Comparison of ENCODE assay signal across 13 cellular contexts in the genomic region with DNA sequence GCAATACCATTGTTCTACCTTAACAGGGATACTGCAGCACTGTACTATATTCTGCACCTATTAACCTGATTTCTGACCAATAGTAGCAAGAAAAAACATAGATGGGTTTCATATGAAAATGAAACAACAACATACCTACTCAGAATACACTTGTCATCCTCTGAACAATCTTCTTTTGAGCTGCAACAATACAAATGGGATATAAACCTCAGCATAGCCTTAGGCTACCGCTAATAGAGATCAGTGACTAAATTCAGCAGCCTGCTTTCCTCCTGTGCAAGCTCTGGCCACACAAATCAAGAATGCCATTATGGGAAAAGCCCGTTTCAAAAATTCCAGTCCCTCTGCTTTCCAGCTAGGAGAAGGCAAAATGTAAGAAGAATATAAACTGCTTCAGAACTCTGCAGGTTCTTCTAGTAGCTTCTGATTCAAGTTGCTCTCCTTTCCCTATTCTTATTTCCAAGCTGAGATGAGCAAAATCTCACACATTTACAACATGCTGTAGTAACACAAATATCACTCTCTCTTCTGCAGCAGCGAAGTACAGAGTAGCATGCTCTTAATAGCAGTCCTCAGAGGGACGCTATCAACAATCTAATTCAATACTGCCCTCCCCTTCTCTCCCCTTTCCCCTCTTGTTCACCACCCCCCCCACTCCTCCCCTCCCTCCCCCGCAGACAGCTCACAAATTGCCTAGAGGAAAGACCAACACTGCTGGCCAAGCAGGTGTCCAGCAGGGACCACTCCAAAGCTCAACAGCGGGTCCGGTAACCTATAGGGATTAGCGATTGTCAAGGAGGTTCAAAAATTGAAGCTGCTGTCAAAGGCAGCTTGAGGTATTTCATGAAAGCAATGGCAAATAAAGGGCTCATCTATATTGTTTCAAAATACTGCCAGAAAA.
DNase-seq lines count a peak whose midpoint lies in the region; ATAC-seq, FAIRE-seq and TF ChIP-seq lines count a peak whose summit lies in the region.
"Had no signal": no experiment of that assay in that cellular context is flagged by ENCODE, and none has a peak within 500 bp of the region (broad histone marks: within the 10 kb centered on the region; RNA-seq: fewer than 3 reads in every experiment).

No MANE protein-coding gene starts in this region.

- H4K20me1 ChIP-seq in keratinocyte (ENCODE audit: control insufficient read depth, extremely low read depth, insufficient read depth, low read length): no peaks in the 10 kb centered on the region

- TF ChIP-seq CTCF in keratinocyte (optimal IDR thresholded peaks at IDR 0.05 in 1 of 3, IDR thresholded peaks at IDR 0.05 in 1 of 3, conservative IDR thresholded peaks at IDR 0.05 in 1 of 3; ENCODE audit: extremely low read depth in 1 of 3, insufficient read depth in 2 of 3, low read length in 3 of 3): no peak

- no peak for ATAC-seq in HG03565 (IDR thresholded peaks at IDR 0.05; ENCODE audit: unreplicated experiment)
- ATAC-seq: left colon had no signal

- H3K9me1 ChIP-seq in keratinocyte (ENCODE audit: control insufficient read depth, extremely low read depth, insufficient read depth, low read length): no peaks in the 10 kb centered on the region

- H3K9ac ChIP-seq in HUES48 (ENCODE audit: low read depth, low read length) (no peak overlapping the region), SK-N-MC (ENCODE audit: insufficient read length) (no peak overlapping the region), keratinocyte (ENCODE audit: control insufficient read depth, extremely low read depth, insufficient read depth, low read length) (no peak overlapping the region)
- H3K9ac ChIP-seq: parathyroid adenoma had no signal

- H3K9me3 ChIP-seq in HUES48 (ENCODE audit: control insufficient read depth, insufficient read depth, low read length) (no peaks in the 10 kb centered on the region), SK-N-MC (ENCODE audit: low read depth, low read length) (no peaks in the 10 kb centered on the region), keratinocyte (ENCODE audit: control insufficient read depth, low read depth, low read length) (no peaks in the 10 kb centered on the region)
- H3K9me3 ChIP-seq in effector memory CD4-positive, alpha-beta T cell (ENCODE audit: control insufficient read depth, low read length): no peaks in the 10 kb centered on the region
- H3K9me3 ChIP-seq: testis had no signal

- H3K27me3 ChIP-seq in HUES48 (ENCODE audit: control insufficient read depth, insufficient read depth, low read length) (no peaks in the 10 kb centered on the region; the same call in 1 of the 2 replicates), keratinocyte (ENCODE audit: control insufficient read depth, extremely low read depth, insufficient read depth, low read length) (no peaks in the 10 kb centered on the region)
- no peaks in the 10 kb centered on the region for H3K27me3 ChIP-seq in effector memory CD4-positive, alpha-beta T cell (replicated peaks; ENCODE audit: control insufficient read depth, insufficient read depth, low read length, poor library complexity, severe bottlenecking)
- H3K27me3 ChIP-seq: testis had no signal

- peak overlapping the region; percentile 74 for H3K27ac ChIP-seq in HUES48 (ENCODE audit: low read depth, low read length)
- H3K27ac ChIP-seq in SK-N-MC: no peak overlapping the region
- H3K27ac ChIP-seq in keratinocyte (ENCODE audit: control insufficient read depth, insufficient read depth, low read length): no peak overlapping the region
- H3K27ac ChIP-seq in effector memory CD4-positive, alpha-beta T cell (ENCODE audit: insufficient read depth, low read length, poor library complexity, severe bottlenecking): no peak overlapping the region
- H3K27ac ChIP-seq: parathyroid adenoma, RWPE1, testis had no signal

- peaks cover 49% of the 10 kb centered on the region for H3K4me1 ChIP-seq in HUES48 (ENCODE audit: control insufficient read depth, insufficient read depth, low read length)
- H3K4me1 ChIP-seq in keratinocyte (ENCODE audit: control insufficient read depth, extremely low read depth, insufficient read depth, low read length): peaks cover 3% of the 10 kb centered on the region
- no peaks in the 10 kb centered on the region for H3K4me1 ChIP-seq in effector memory CD4-positive, alpha-beta T cell (ENCODE audit: control insufficient read depth, insufficient read depth, low read length, poor library complexity, severe bottlenecking)
- H3K4me1 ChIP-seq: parathyroid adenoma, testis had no signal

- H3K4me3 ChIP-seq in HUES48 (ENCODE audit: low read depth, low read length) (peak overlapping the region; percentile 11; the same call in 1 of the 2 replicates), SK-N-MC (peak overlapping the region; percentile 72), keratinocyte (ENCODE audit: control insufficient read depth in 2 of 3, extremely low read depth in 1 of 3, insufficient read depth in 2 of 3, low read depth in 1 of 3, low read length in 3 of 3) (no peak overlapping the region)
- H3K4me3 ChIP-seq in effector memory CD4-positive, alpha-beta T cell (ENCODE audit: insufficient read depth, low read depth, low read length, poor library complexity, severe bottlenecking): no peak overlapping the region
- H3K4me3 ChIP-seq: testis had no signal

- no peaks in the 10 kb centered on the region for H3K79me2 ChIP-seq in keratinocyte (ENCODE audit: control insufficient read depth, insufficient read depth, low read length)
- H3K79me2 ChIP-seq: parathyroid adenoma had no signal

- dilution Hi-C loops in keratinocyte (cut with MboI; ENCODE audit: extremely low pct_ligation_motif_present, low sequenced_read_pairs): no loop called here

- H3K36me3 ChIP-seq in HUES48 (ENCODE audit: control insufficient read depth, insufficient read depth, low read length) (no peaks in the 10 kb centered on the region), SK-N-MC (ENCODE audit: insufficient read depth, low read length) (no peaks in the 10 kb centered on the region), keratinocyte (ENCODE audit: control insufficient read depth in 2 of 2, extremely low read depth in 1 of 2, insufficient read depth in 2 of 2, low read length in 2 of 2) (no peaks in the 10 kb centered on the region)
- H3K36me3 ChIP-seq in effector memory CD4-positive, alpha-beta T cell (ENCODE audit: control insufficient read depth, insufficient read depth, low read length): no peaks in the 10 kb centered on the region

- H2AFZ ChIP-seq in keratinocyte (ENCODE audit: control insufficient read depth, low read length): no peak overlapping the region
- H2AFZ ChIP-seq: parathyroid adenoma had no signal

- FAIRE-seq in keratinocyte (lab: Jason Lieb, UNC): no peak
- FAIRE-seq: bronchial epithelial cell had no signal

- peak overlapping the region; percentile 28 for H3K4me2 ChIP-seq in keratinocyte (ENCODE audit: control insufficient read depth, extremely low read depth, insufficient read depth, low read depth, low read length)

- DNase-seq in ELF-1 (ENCODE audit: low read depth, low spot score) (peak; percentile 26), SK-N-MC (ENCODE audit: low read depth, low spot score) (no peak), keratinocyte (ENCODE audit: low read depth, low spot score) (no peak), T-helper 2 cell (no peak)
- no peak for DNase-seq in effector memory CD4-positive, alpha-beta T cell
- no peak for DNase-seq in stimulated activated CD4-positive, alpha-beta T cell treated with anti-CD3 and anti-CD28 coated beads, Interleukin-2, amount 100 ng/mL, for 48 hours
- DNase-seq: left colon, testis had no signal

Comparison
In these comparisons a context has a peak if more than half of its experiments do, and no peak if none do; other contexts are left out.
1. H3K4me3 ChIP-seq: peak in HUES48 (single experiment) and SK-N-MC (single experiment); none in keratinocyte (0 of 3) and effector memory CD4-positive, alpha-beta T cell (single experiment).